25 cellular contexts compared by ENCODE assay signal in genomic region chr18:78583739-78584066, GRCh38.
"Had no signal": no experiment of that assay in that cellular context is flagged by ENCODE, and none has a peak within 500 bp of the region (broad histone marks: within the 10 kb centered on the region; RNA-seq: fewer than 3 reads in every experiment).

No MANE protein-coding gene starts in this region.

- H3K27me3 Mint-ChIP-seq: natural killer cell treated with Interleukin-12 subunit alpha and Interleukin-12 subunit beta and Interleukin-15 and Interleukin-18, amount 100 ng/mL, for 72 hours had no signal

- H3K4me3 Mint-ChIP-seq: mesothelial cell of epicardium; naive thymus-derived CD4-positive, alpha-beta T cell; natural killer cell treated with Interleukin-12 subunit alpha and Interleukin-12 subunit beta and Interleukin-15 and Interleukin-18, amount 100 ng/mL, for 72 hours; stimulated activated naive B cell treated with anti-CD40 and anti-IgM and Interleukin-4, amounts not matched to agents 10 μg/mL and 1 μg/mL and 100 μg/mL, for 72 hours had no signal

- H3K36me3 Mint-ChIP-seq: mesothelial cell of epicardium; naive thymus-derived CD4-positive, alpha-beta T cell; natural killer cell treated with Interleukin-12 subunit alpha and Interleukin-12 subunit beta and Interleukin-15 and Interleukin-18, amount 100 ng/mL, for 72 hours; stimulated activated naive B cell treated with anti-CD40 and anti-IgM and Interleukin-4, amounts not matched to agents 10 μg/mL and 1 μg/mL and 100 μg/mL, for 72 hours had no signal

- H3K9me3 ChIP-seq: left ventricle myocardium inferior, mucosa of descending colon, pancreas, prostate gland, stomach, testis, thyroid gland, transverse colon, upper lobe of right lung had no signal

- H3K27ac ChIP-seq: hepatocyte, left ventricle myocardium inferior, pancreas, prostate gland, skin epidermis, stomach, testis, thyroid gland, transverse colon, upper lobe of right lung had no signal

- DNase-seq: left ventricle myocardium inferior; mesendoderm; mucosa of descending colon; naive thymus-derived CD4-positive, alpha-beta T cell; nucleus accumbens; pancreas; retina; right cardiac atrium; stimulated activated CD4-positive, alpha-beta T cell treated with anti-CD3 and anti-CD28 coated beads, Interleukin-12 subunit alpha, Interleukin-12 subunit beta, amount 100 ng/mL, for 4 hours; stimulated activated CD4-positive, alpha-beta T cell treated with anti-CD3 and anti-CD28 coated beads, Interleukin-15, amount 100 ng/mL, for 24 hours; stimulated activated CD4-positive, alpha-beta T cell treated with anti-CD3 and anti-CD28 coated beads, Interleukin-2, amount 100 ng/mL, for 24 hours; stimulated activated CD4-positive, alpha-beta T cell treated with anti-CD3 and anti-CD28 coated beads, Interleukin-4, amount 100 ng/mL, for 1 hour; stimulated activated naive B cell treated with anti-CD40 and anti-IgM and Interleukin-4, amounts not matched to agents 10 μg/mL and 1 μg/mL and 100 μg/mL, for 72 hours; stimulated activated naive CD8-positive, alpha-beta T cell treated with anti-CD3 and anti-CD28 coated beads, Interleukin-15, Interleukin-2, amounts not matched to agents 100 U/mL and 50 U/mL, for 24 hours; stomach; testis; thyroid gland; transverse colon; upper lobe of right lung had no signal

- H3K27ac Mint-ChIP-seq: mesothelial cell of epicardium; naive thymus-derived CD4-positive, alpha-beta T cell; natural killer cell treated with Interleukin-12 subunit alpha and Interleukin-12 subunit beta and Interleukin-15 and Interleukin-18, amount 100 ng/mL, for 72 hours; stimulated activated naive B cell treated with anti-CD40 and anti-IgM and Interleukin-4, amounts not matched to agents 10 μg/mL and 1 μg/mL and 100 μg/mL, for 72 hours had no signal

- H3K4me1 Mint-ChIP-seq: mesothelial cell of epicardium; naive thymus-derived CD4-positive, alpha-beta T cell; stimulated activated naive B cell treated with anti-CD40 and anti-IgM and Interleukin-4, amounts not matched to agents 10 μg/mL and 1 μg/mL and 100 μg/mL, for 72 hours had no signal

- H3K4me3 ChIP-seq: hepatocyte, left ventricle myocardium inferior, lung, mucosa of descending colon, pancreas, prostate gland, skin epidermis, stomach, testis, thyroid gland, transverse colon, upper lobe of right lung had no signal

- H3K27me3 ChIP-seq: hepatocyte, pancreas, testis, thyroid gland, transverse colon, upper lobe of right lung had no signal

- H3K36me3 ChIP-seq: left ventricle myocardium inferior, pancreas, prostate gland, stomach, thyroid gland, transverse colon, upper lobe of right lung had no signal

- H3K4me2 ChIP-seq: hepatocyte had no signal

- H3K4me1 ChIP-seq: left ventricle myocardium inferior, pancreas, prostate gland, stomach, testis, thyroid gland, transverse colon, upper lobe of right lung had no signal

- H3K9me3 Mint-ChIP-seq: natural killer cell treated with Interleukin-12 subunit alpha and Interleukin-12 subunit beta and Interleukin-15 and Interleukin-18, amount 100 ng/mL, for 72 hours; stimulated activated naive B cell treated with anti-CD40 and anti-IgM and Interleukin-4, amounts not matched to agents 10 μg/mL and 1 μg/mL and 100 μg/mL, for 72 hours had no signal
